In genomic region chr2:136375017-136375901, GRCh38 we compare ENCODE assay signal across 8 cellular contexts.
DNase-seq lines count a peak whose midpoint lies in the region; ATAC-seq and TF ChIP-seq lines count a peak whose summit lies in the region.

No MANE protein-coding gene starts in this region.

- H3K9ac ChIP-seq in DND-41 (ENCODE audit: low read depth, low read length) = no peak overlapping the region

- peak; percentile 39; the same call in 2 of the 3 replicates for ATAC-seq in DND-41 (ENCODE audit: insufficient read depth, low read depth)
- ATAC-seq in GM19372 (IDR thresholded peaks at IDR 0.05; ENCODE audit: low read depth, unreplicated experiment) = peak; percentile 43
- ATAC-seq in HG03175 (IDR thresholded peaks at IDR 0.05; ENCODE audit: unreplicated experiment) = peak; percentile 53
- ATAC-seq in activated T-helper 17 cell treated with anti-CD3 and anti-CD28 coated beads, Interleukin-2, amount 50 U/mL, for 72 hours (replicated peaks) = peak; percentile 82

- in situ Hi-C loops in G401 (cut with HindIII; ENCODE audit: low sequenced_read_pairs) = no loop called here

- no peaks in the 10 kb centered on the region for H3K9me3 ChIP-seq in DND-41 (ENCODE audit: insufficient read depth, low read length, severe bottlenecking)

- H3K27me3 Mint-ChIP-seq in activated T-helper 17 cell treated with anti-CD3 and anti-CD28 coated beads, Interleukin-2, amount 50 U/mL, for 72 hours = no peaks in the 10 kb centered on the region

- H3K36me3 ChIP-seq in DND-41 (ENCODE audit: insufficient read depth, low read length) = no peaks in the 10 kb centered on the region

- peaks cover 47% of the 10 kb centered on the region for H3K4me1 ChIP-seq in DND-41 (ENCODE audit: insufficient read depth, low read length)

- H3K27ac Mint-ChIP-seq in activated T-helper 17 cell treated with anti-CD3 and anti-CD28 coated beads, Interleukin-2, amount 50 U/mL, for 72 hours = peak overlapping the region; percentile 98

- peaks cover 7% of the 10 kb centered on the region for H3K36me3 Mint-ChIP-seq in activated T-helper 17 cell treated with anti-CD3 and anti-CD28 coated beads, Interleukin-2, amount 50 U/mL, for 72 hours (ENCODE audit: low read depth)

- no peak overlapping the region for H3K4me3 ChIP-seq in DND-41 (ENCODE audit: low read depth in 1 of 2, low read length in 2 of 2)

- H3K4me3 Mint-ChIP-seq in activated T-helper 17 cell treated with anti-CD3 and anti-CD28 coated beads, Interleukin-2, amount 50 U/mL, for 72 hours = peak overlapping the region; percentile 75

- no peaks in the 10 kb centered on the region for H3K79me2 ChIP-seq in DND-41 (ENCODE audit: insufficient read depth, low read length)

- H3K27me3 ChIP-seq in DND-41 (ENCODE audit: insufficient read depth, low read length, poor library complexity) = no peaks in the 10 kb centered on the region

- H2AFZ ChIP-seq in DND-41 (ENCODE audit: low read depth, low read length) = peak overlapping the region; percentile 29; the same call in 1 of the 2 replicates

- no peak for TF ChIP-seq CTCF in DND-41 (IDR thresholded peaks at IDR 0.05; ENCODE audit: borderline replicate concordance, extremely low read depth, low read length, poor library complexity, severe bottlenecking)

- DNase-seq in DND-41 (peak; percentile 44), NCI-H82 treated with DMSO at 0.1 percent for 48 hours (lab: John Stamatoyannopoulos, UW; ENCODE audit: unreplicated experiment) (no peak), G401 (ENCODE audit: low spot score) (no peak), NCI-H2029 treated with DMSO at 0.1 percent for 48 hours (lab: John Stamatoyannopoulos, UW) (no peak), NCI-H526 (lab: John Stamatoyannopoulos, UW) (no peak)

- 0 out of 2 replicates have a peak overlapping the region, but pooled peaks have one; percentile 1 for H3K4me2 ChIP-seq in DND-41 (ENCODE audit: insufficient read depth, low read length)

- no peaks in the 10 kb centered on the region for H3K9me3 Mint-ChIP-seq in activated T-helper 17 cell treated with anti-CD3 and anti-CD28 coated beads, Interleukin-2, amount 50 U/mL, for 72 hours

- H3K27ac ChIP-seq in DND-41 (ENCODE audit: low read length) = peak overlapping the region; percentile 73

- H4K20me1 ChIP-seq in DND-41 (ENCODE audit: insufficient read depth, low read length) = no peaks in the 10 kb centered on the region

- H3K4me1 Mint-ChIP-seq in activated T-helper 17 cell treated with anti-CD3 and anti-CD28 coated beads, Interleukin-2, amount 50 U/mL, for 72 hours = peaks cover 32% of the 10 kb centered on the region
